ENCODE assay signal across 8 cellular contexts in genomic region chr14:50116221-50116956, GRCh38. TPM values are rescaled to one million over a fixed set of nuclear protein-coding genes. Genes with fewer than 3 reads are reported as not detected.
DNase-seq lines count a peak whose midpoint lies in the region; ATAC-seq and TF ChIP-seq lines count a peak whose summit lies in the region.

Gene VCPKMT (minus strand): TSS chr14:50116572. CDS start chr14:50116552, 20 bp downstream.

- H3K36me3 ChIP-seq in breast epithelium, result no peaks in the 10 kb centered on the region
- H3K36me3 ChIP-seq in iPS-20b (ENCODE audit: insufficient read depth, low read depth, low read length), result peaks cover 41% of the 10 kb centered on the region
- peaks cover 7 to 35% (median 31%) of the 10 kb centered on the region in 3 donors for H3K36me3 ChIP-seq in skeletal muscle tissue (ENCODE audit: control insufficient read depth in 3 of 3, insufficient read depth in 3 of 3, low read length in 3 of 3)

- peak; percentile 84 for TF ChIP-seq POLR2A in breast epithelium (IDR thresholded peaks at IDR 0.05)

- CTCF ChIA-PET in AG04450 (lab: Charles Lee), result interaction anchor here (0.6 to 8.4 kb wide), 5 partner anchors 11 to 264 kb away, joined by 3 to 97 read pairs (median 4); partner anchors contain the start of gene NEMF

- intact Hi-C loops in breast epithelium (cut with DNase I; ENCODE audit: low total_unique reads), result no loop called here

- peak within 1 kb of the TSS; percentile 96 for H3K9ac ChIP-seq in iPS-20b (ENCODE audit: low read depth, low read length)
- peak within 1 kb of the TSS; percentile 88 to 97 (median 88) for H3K9ac ChIP-seq in skeletal muscle tissue (ENCODE audit: low read depth in 1 of 3, low read length in 3 of 3)

- H3K27ac ChIP-seq in AG04450 (ENCODE audit: low read depth, low read length) (peak within 1 kb of the TSS; percentile 41), VCaP (peak within 1 kb of the TSS; percentile 97), breast epithelium (peak within 1 kb of the TSS; percentile 85 to 91), iPS-20b (ENCODE audit: low read length) (peak within 1 kb of the TSS; percentile 98), skeletal muscle tissue (ENCODE audit: low read depth, low read length) (peak within 1 kb of the TSS; percentile 86)

- ATAC-seq in GM18907 (IDR thresholded peaks at IDR 0.05; ENCODE audit: unreplicated experiment), result peak; percentile 97
- peak; percentile 95 for ATAC-seq in HG03139 (IDR thresholded peaks at IDR 0.05; ENCODE audit: unreplicated experiment)

- H3K4me3 ChIP-seq in AG04450 (ENCODE audit: low read depth, low read length), result peak within 1 kb of the TSS; percentile 89
- peak within 1 kb of the TSS; percentile 75 to 80 (median 77) for H3K4me3 ChIP-seq in breast epithelium
- H3K4me3 ChIP-seq in iPS-20b (ENCODE audit: low read length), result peak within 1 kb of the TSS; percentile 85
- peak within 1 kb of the TSS; percentile 94 to 95 (median 95) for H3K4me3 ChIP-seq in skeletal muscle tissue (ENCODE audit: low read length in 3 of 3)

- POLR2A ChIA-PET in AG04450 (lab: Yijun Ruan, JAX), result interaction anchor here (0.7 to 1.5 kb wide), 6 partner anchors 19 to 413 kb away, joined by 3 to 8 read pairs (median 4); partner anchors contain the start of gene NEMF

- TF ChIP-seq CTCF in AG04450 (IDR thresholded peaks at IDR 0.05; ENCODE audit: low read depth, low read length), result no peak
- no peak for TF ChIP-seq CTCF in VCaP (conservative IDR thresholded peaks at IDR 0.05)
- no peak for TF ChIP-seq CTCF in breast epithelium (IDR thresholded peaks at IDR 0.05)

- H3K4me1 ChIP-seq in breast epithelium (peaks cover 3 to 6% of the 10 kb centered on the region in 2 donors), iPS-20b (ENCODE audit: insufficient read depth, low read length) (peaks cover 6% of the 10 kb centered on the region; the same call in 1 of the 2 replicates), skeletal muscle tissue (ENCODE audit: control insufficient read depth in 3 of 3, insufficient read depth in 3 of 3, low read length in 3 of 3) (peaks cover 5 to 12% (median 7%) of the 10 kb centered on the region in 3 donors)

- DNase-seq in AG04450 (ENCODE audit: low read depth, low spot score) (peak; percentile 44), NCI-H2196 treated with DMSO at 0.1 percent for 48 hours (lab: John Stamatoyannopoulos, UW; ENCODE audit: unreplicated experiment) (peak; percentile 91), breast epithelium (ENCODE audit: low spot score in 2 of 2) (peak; percentile 90 to 93)

- H3K9me3 ChIP-seq in AG04450 (ENCODE audit: control insufficient read depth, insufficient read depth, low read length) (no peaks in the 10 kb centered on the region), breast epithelium (no peaks in the 10 kb centered on the region), iPS-20b (ENCODE audit: insufficient read depth, low read depth, low read length) (no peaks in the 10 kb centered on the region), skeletal muscle tissue (ENCODE audit: control insufficient read depth in 3 of 3, low read length in 3 of 3) (no peaks in the 10 kb centered on the region)

- no peaks in the 10 kb centered on the region for H3K27me3 ChIP-seq in AG04450 (ENCODE audit: control insufficient read depth, insufficient read depth, low read length)
- no peaks in the 10 kb centered on the region for H3K27me3 ChIP-seq in breast epithelium
- H3K27me3 ChIP-seq in iPS-20b (ENCODE audit: insufficient read depth, low read length), result no peaks in the 10 kb centered on the region
- H3K27me3 ChIP-seq in skeletal muscle tissue (ENCODE audit: control insufficient read depth in 3 of 3, insufficient read depth in 3 of 3, low read length in 3 of 3), result no peaks in the 10 kb centered on the region

RNA-seq across cellular contexts. Expression of gene VCPKMT, which starts in this region (rescaled TPM):
- polyA plus RNA-seq in AG04450 (2011; rRNA removed), result 5.1 and 7.7 TPM in 2 replicates
- polyA minus RNA-seq in AG04450 (2011; rRNA and poly(A)+ RNA removed), result 2.9 and 3.0 TPM in 2 replicates
- total RNA-seq in breast epithelium (1 to 10 TPM; 5.0 to 8.5 (median 8.3) TPM), skeletal muscle tissue (2.1 TPM)

Comparison
In these comparisons a context has a peak if more than half of its experiments do, and no peak if none do; other contexts are left out.
1. Peak in every context shown above with its lines: DNase-seq, ATAC-seq, H3K4me3 ChIP-seq and H3K27ac ChIP-seq.
2. H3K27ac ChIP-seq: peak in every context shown above with its lines; median percentile 98 in iPS-20b; 97 in VCaP; 88 in breast epithelium; 86 in skeletal muscle tissue; 41 in AG04450.